Comparison of ENCODE assay signal across 22 cellular contexts in genomic region chr6:61679625-61680024, GRCh38.
DNase-seq lines count a peak whose midpoint lies in the region; ATAC-seq, FAIRE-seq and TF ChIP-seq lines count a peak whose summit lies in the region.
"Had no signal": no experiment of that assay in that cellular context is flagged by ENCODE, and none has a peak within 500 bp of the region (broad histone marks: within the 10 kb centered on the region; RNA-seq: fewer than 3 reads in every experiment).

No MANE protein-coding gene starts in this region.

- POLR2A ChIA-PET in H1 (lab: Charles Lee; ENCODE audit: partially characterized antibody) = no interaction called here
- POLR2A ChIA-PET in activated CD8-positive, alpha-beta T cell treated with anti-CD3 and anti-CD28 coated beads for 36 hours (lab: Charles Lee) = no interaction called here

- H3K79me1 ChIP-seq in H1 (ENCODE audit: low read depth, low read length) = no peaks in the 10 kb centered on the region

- H3K23ac ChIP-seq in H1 (ENCODE audit: insufficient read length) = no peak overlapping the region

- DNase-seq in NCI-H748 (lab: John Stamatoyannopoulos, UW; ENCODE audit: unreplicated experiment) = peak; percentile 14
- no peak for DNase-seq in NCI-H748 treated with DMSO at 0.1 percent for 48 hours (lab: John Stamatoyannopoulos, UW)
- DNase-seq in NCI-H1930 (lab: John Stamatoyannopoulos, UW) = peak; percentile 31 to 50
- DNase-seq in H1 (ENCODE audit: low read depth in 1 of 2, low spot score in 2 of 2) = no peak
- DNase-seq in activated CD8-positive, alpha-beta T cell treated with anti-CD3 and anti-CD28 coated beads for 36 hours = no peak
- DNase-seq in GOT3 (lab: John Stamatoyannopoulos, UW) = no peak
- DNase-seq: 8988T; ACHN; BE2C; C1 segment of cervical spinal cord; CD4-positive, alpha-beta memory T cell; CD4-positive, CD25-positive, alpha-beta regulatory T cell; CD8-positive, alpha-beta memory T cell; COR-L47; DMS79 treated with DMSO at 0.1 percent for 48 hours; GF-D8 had no signal

- no peak overlapping the region for H3K56ac ChIP-seq in H1 (replicated peaks; ENCODE audit: insufficient read length, low read depth, low read length)

- intact Hi-C loops in activated CD8-positive, alpha-beta T cell treated with anti-CD3 and anti-CD28 coated beads for 36 hours (cut with micrococcal nuclease) = no loop called here

- 0 out of 2 replicates have a peak overlapping the region, but pooled peaks have one; percentile 16 for H2BK20ac ChIP-seq in H1 (ENCODE audit: low read length)

- WGBS in H1 (ENCODE audit: extremely low coverage in 1 of 2, insufficient coverage in 1 of 2, insufficient read length in 1 of 2, insufficient replicate concordance in 2 of 2, low coverage in 1 of 2, low lambda C conversion rate in 2 of 2, missing lambda C conversion rate in 1 of 2), 2 experiments = 90% methylated on average over 6 of the region's 6 CpGs; no CpG with 5 or more reads in 1 of the 2 experiments

- H3F3A ChIP-seq in neural cell (ENCODE audit: insufficient read depth, low read length, poor library complexity, severe bottlenecking) = no peaks in the 10 kb centered on the region

- H3K36me3 ChIP-seq in H1 (ENCODE audit: control insufficient read depth in 2 of 4, insufficient read depth in 4 of 4, low read length in 3 of 4) (no peaks in the 10 kb centered on the region; a peak in 1 of 8 replicates), neural cell (ENCODE audit: insufficient read depth, low read length) (no peaks in the 10 kb centered on the region)
- H3K36me3 ChIP-seq: BE2C, BLaER1 had no signal

- H4K91ac ChIP-seq in H1 (replicated peaks; ENCODE audit: insufficient read length, low read length) = no peak overlapping the region

- no peaks in the 10 kb centered on the region for H4K20me1 ChIP-seq in H1 (replicated peaks in 1 of 2; ENCODE audit: control insufficient read depth in 1 of 2, insufficient read depth in 2 of 2, low read length in 2 of 2)
- no peaks in the 10 kb centered on the region for H4K20me1 ChIP-seq in neural cell (ENCODE audit: insufficient read depth)
- H4K20me1 ChIP-seq: BLaER1 had no signal

- H3K79me2 ChIP-seq in H1 (ENCODE audit: control insufficient read depth in 1 of 2, insufficient read depth in 2 of 2, low read length in 2 of 2) (no peaks in the 10 kb centered on the region), neural cell (replicated peaks; ENCODE audit: insufficient read depth, low read length) (no peaks in the 10 kb centered on the region)

- TF ChIP-seq POLR2A in H1 (IDR thresholded peaks at IDR 0.05; ENCODE audit: control extremely low read depth in 1 of 2, low read depth in 2 of 2, low read length in 2 of 2) = no peak

- peaks cover 0 to 6% (median 0%) of the 10 kb centered on the region in 4 experiments; a peak in 1 of 7 replicates for H3K4me1 ChIP-seq in H1 (replicated peaks in 1 of 4; ENCODE audit: control insufficient read depth in 3 of 4, insufficient read depth in 4 of 4, low read length in 3 of 4)
- H3K4me1 ChIP-seq: BE2C, BLaER1 had no signal

- H3K4ac ChIP-seq in H1 (replicated peaks; ENCODE audit: insufficient read length, low read depth, low read length) = no peak overlapping the region

- no peaks in the 10 kb centered on the region for H3K27me3 Mint-ChIP-seq in activated CD8-positive, alpha-beta T cell treated with anti-CD3 and anti-CD28 coated beads for 36 hours
- H3K27me3 Mint-ChIP-seq: CD4-positive, alpha-beta memory T cell; CD4-positive, CD25-positive, alpha-beta regulatory T cell; CD8-positive, alpha-beta memory T cell had no signal

- no peaks in the 10 kb centered on the region for H3K4me1 Mint-ChIP-seq in activated CD8-positive, alpha-beta T cell treated with anti-CD3 and anti-CD28 coated beads for 36 hours (ENCODE audit: low read depth)
- H3K4me1 Mint-ChIP-seq: CD14-positive monocyte; CD4-positive, alpha-beta memory T cell; CD4-positive, CD25-positive, alpha-beta regulatory T cell; CD8-positive, alpha-beta memory T cell had no signal

- no peaks in the 10 kb centered on the region for H3K9me2 ChIP-seq in neural cell (ENCODE audit: insufficient read depth, low read length)

- H3K14ac ChIP-seq in H1 (ENCODE audit: insufficient read length) = no peak overlapping the region

- H3K9me3 Mint-ChIP-seq in activated CD8-positive, alpha-beta T cell treated with anti-CD3 and anti-CD28 coated beads for 36 hours = peaks cover 9% of the 10 kb centered on the region

- ATAC-seq in activated CD8-positive, alpha-beta T cell treated with anti-CD3 and anti-CD28 coated beads for 36 hours = no peak
- ATAC-seq in HG02938 (IDR thresholded peaks at IDR 0.05; ENCODE audit: unreplicated experiment) = no peak

- H3K4me3 ChIP-seq in H1 (ENCODE audit: extremely low read depth in 1 of 4, insufficient read depth in 2 of 4, low read depth in 3 of 4, low read length in 4 of 4) = no peak overlapping the region
- H3K4me3 ChIP-seq in neural cell (ENCODE audit: low read length) = no peak overlapping the region
- H3K4me3 ChIP-seq: BLaER1 had no signal

- TF ChIP-seq EP300 in H1 (IDR thresholded peaks at IDR 0.05; ENCODE audit: borderline replicate concordance in 1 of 2, low read depth in 2 of 2, low read length in 2 of 2) (no peak), neural cell (conservative IDR thresholded peaks at IDR 0.05; ENCODE audit: poor library complexity, severe bottlenecking) (peak; percentile 83)

- no peak for TF ChIP-seq CTCF in H1 (IDR thresholded peaks at IDR 0.05; ENCODE audit: control extremely low read depth in 1 of 3, insufficient read depth in 1 of 3, low read depth in 1 of 3, low read length in 3 of 3)
- TF ChIP-seq CTCF in neural cell (IDR thresholded peaks at IDR 0.05; ENCODE audit: poor library complexity, severe bottlenecking) = no peak
- no peak for TF ChIP-seq CTCF in activated CD8-positive, alpha-beta T cell treated with anti-CD3 and anti-CD28 coated beads for 36 hours (IDR thresholded peaks at IDR 0.05)

- H3K4me3 Mint-ChIP-seq in activated CD8-positive, alpha-beta T cell treated with anti-CD3 and anti-CD28 coated beads for 36 hours = no peak overlapping the region
- H3K4me3 Mint-ChIP-seq: CD14-positive monocyte; CD4-positive, alpha-beta memory T cell; CD4-positive, CD25-positive, alpha-beta regulatory T cell; CD8-positive, alpha-beta memory T cell had no signal

- H3K27ac Mint-ChIP-seq in activated CD8-positive, alpha-beta T cell treated with anti-CD3 and anti-CD28 coated beads for 36 hours = no peak overlapping the region
- H3K27ac Mint-ChIP-seq: CD14-positive monocyte; CD4-positive, alpha-beta memory T cell; CD4-positive, CD25-positive, alpha-beta regulatory T cell; CD8-positive, alpha-beta memory T cell had no signal

- no peaks in the 10 kb centered on the region for H3K9me3 ChIP-seq in H1 (ENCODE audit: insufficient read depth in 2 of 2, low read depth in 1 of 2, low read length in 1 of 2)
- H3K9me3 ChIP-seq in neural cell (ENCODE audit: low read length) = no peaks in the 10 kb centered on the region
- H3K9me3 ChIP-seq: BE2C, BLaER1 had no signal

- no peak overlapping the region for H2BK5ac ChIP-seq in H1 (ENCODE audit: low read depth, low read length)

- H3K27me3 ChIP-seq in H1 (replicated peaks in 1 of 4; ENCODE audit: control insufficient read depth in 3 of 4, extremely low read depth in 1 of 4, insufficient read depth in 3 of 4, low read length in 3 of 4) (peaks cover 0 to 1% (median 0%) of the 10 kb centered on the region in 4 experiments; a peak in 1 of 7 replicates), neural cell (ENCODE audit: insufficient read depth, low read depth, low read length) (no peaks in the 10 kb centered on the region)
- H3K27me3 ChIP-seq: BE2C, BLaER1 had no signal

- H4K5ac ChIP-seq in H1 (ENCODE audit: insufficient read length, low read depth, low read length) = no peak overlapping the region

- H3K23me2 ChIP-seq in H1 (ENCODE audit: low read depth, low read length) = no peaks in the 10 kb centered on the region

- no peak overlapping the region for H2AK5ac ChIP-seq in H1 (ENCODE audit: low read depth, low read length)

- H3K36me3 Mint-ChIP-seq in activated CD8-positive, alpha-beta T cell treated with anti-CD3 and anti-CD28 coated beads for 36 hours (ENCODE audit: low read depth) = no peaks in the 10 kb centered on the region
- H3K36me3 Mint-ChIP-seq: CD14-positive monocyte; CD4-positive, alpha-beta memory T cell; CD4-positive, CD25-positive, alpha-beta regulatory T cell; CD8-positive, alpha-beta memory T cell had no signal

- 0 out of 2 replicates have a peak overlapping the region, but pooled peaks have one; percentile 31 for H2BK12ac ChIP-seq in H1 (ENCODE audit: low read depth, low read length)

- H4K8ac ChIP-seq in H1 (ENCODE audit: extremely low read depth, insufficient read depth, low read length) = no peak overlapping the region

- H3K27ac ChIP-seq in H1 (ENCODE audit: low read depth, low read length) = no peak overlapping the region
- no peak overlapping the region for H3K27ac ChIP-seq in neural cell (ENCODE audit: low read length)
- H3K27ac ChIP-seq: BLaER1 had no signal

- TF ChIP-seq RAD21 in H1 (IDR thresholded peaks at IDR 0.05 in 1 of 2, conservative IDR thresholded peaks at IDR 0.05 in 1 of 2; ENCODE audit: low read depth in 2 of 2, low read length in 2 of 2) = no peak
- no peak for TF ChIP-seq RAD21 in neural cell (conservative IDR thresholded peaks at IDR 0.05)

- CTCF ChIA-PET in H1 (lab: Charles Lee; ENCODE audit: partially characterized antibody) = no interaction called here
- CTCF ChIA-PET in activated CD8-positive, alpha-beta T cell treated with anti-CD3 and anti-CD28 coated beads for 36 hours (lab: Charles Lee) = no interaction called here

- H3K9ac ChIP-seq in H1 (replicated peaks in 1 of 4; ENCODE audit: extremely low read depth in 1 of 4, low read depth in 3 of 4, low read length in 3 of 4) (no peak overlapping the region), neural cell (ENCODE audit: low read length) (no peak overlapping the region)
- H3K9ac ChIP-seq: BLaER1 had no signal

- no peak overlapping the region for H3K18ac ChIP-seq in H1 (ENCODE audit: extremely low read depth, low read length)

- no peak overlapping the region for H2BK120ac ChIP-seq in H1 (replicated peaks; ENCODE audit: low read depth, low read length)

- H3K4me2 ChIP-seq in H1 (ENCODE audit: insufficient read depth in 1 of 2, low read depth in 2 of 2, low read length in 2 of 2) = no peak overlapping the region
- no peak overlapping the region for H3K4me2 ChIP-seq in neural cell (ENCODE audit: low read length)
- H3K4me2 ChIP-seq: BLaER1 had no signal

- H2AFZ ChIP-seq in H1 (ENCODE audit: low read length) = no peak overlapping the region
- H2AFZ ChIP-seq in neural cell (ENCODE audit: low read depth, low read length) = no peak overlapping the region

- no peak overlapping the region; the same call in 1 of the 2 replicates for H2BK15ac ChIP-seq in H1 (ENCODE audit: low read length)

- no peak for FAIRE-seq in H1 (lab: Jason Lieb, UNC)
- FAIRE-seq: G401.6, GM12891 had no signal

TF ChIP-seq in H1, 55 proteins besides CTCF, POLR2A, EP300 and RAD21 (continues in another document):
- no peak for TF ChIP-seq YY1 (IDR thresholded peaks at IDR 0.05; ENCODE audit: low read depth, low read length)
- no peak for TF ChIP-seq SIX5 (IDR thresholded peaks at IDR 0.05; ENCODE audit: low read depth, low read length)

TF ChIP-seq in neural cell, 6 proteins besides CTCF, POLR2A, EP300 and RAD21:
- TF ChIP-seq SMC3 (conservative IDR thresholded peaks at IDR 0.05; ENCODE audit: poor library complexity) = no peak
- TF ChIP-seq EZH2 (IDR thresholded peaks at IDR 0.05; ENCODE audit: borderline replicate concordance, insufficient read depth, low read length, poor library complexity, severe bottlenecking) = no peak
- peak; percentile 74 for TF ChIP-seq POLR2AphosphoS5 (IDR thresholded peaks at IDR 0.05)

Comparison
In these comparisons a context has a peak if more than half of its experiments do, and no peak if none do; other contexts are left out.
1. DNase-seq: peak in NCI-H748 (single experiment) and NCI-H1930 (2 of 2); none in NCI-H748 treated with DMSO at 0.1 percent for 48 hours (single experiment), H1 (0 of 2), activated CD8-positive, alpha-beta T cell treated with anti-CD3 and anti-CD28 coated beads for 36 hours (single experiment) and GOT3 (single experiment).